In genomic region chr1:16141573-16142336, GRCh38 we compare ENCODE assay signal across 10 cellular contexts. TPM values are rescaled to one million over a fixed set of nuclear protein-coding genes. Genes with fewer than 3 reads are reported as not detected.
DNase-seq lines count a peak whose midpoint lies in the region; ATAC-seq and TF ChIP-seq lines count a peak whose summit lies in the region.
"Had no signal": no experiment of that assay in that cellular context is flagged by ENCODE, and none has a peak within 500 bp of the region (broad histone marks: within the 10 kb centered on the region; RNA-seq: fewer than 3 reads in every experiment).

No MANE protein-coding gene starts in this region.

- peak; percentile 60 to 61 for DNase-seq in Kasumi-1 (lab: John Stamatoyannopoulos, UW)
- no peak for DNase-seq in suprapubic skin (ENCODE audit: low spot score in 2 of 2)
- no peak for DNase-seq in activated CD4-positive, alpha-beta T cell treated with anti-CD3 and anti-CD28 coated beads, Interleukin-2, amount 50 U/mL, for 48 hours
- no peak for DNase-seq in omental fat pad (ENCODE audit: low spot score)
- DNase-seq in MM.1S = no peak
- DNase-seq: activated T-cell treated with anti-CD3 and anti-CD28 coated beads, Interleukin-2, amount 50 U/mL, for 4 hours; NCI-H1105 had no signal

- 24% methylated on average over 11 of the region's 16 CpGs for WGBS in suprapubic skin

- no peaks in the 10 kb centered on the region for H3F3A ChIP-seq in MM.1S (ENCODE audit: insufficient read depth, low read length)

- H4K20me1 ChIP-seq in MM.1S (ENCODE audit: insufficient read depth, low read length) = no peaks in the 10 kb centered on the region

- TF ChIP-seq EP300 in suprapubic skin (IDR thresholded peaks at IDR 0.05) = no peak

- H3K36me3 ChIP-seq in suprapubic skin (peaks cover 18% of the 10 kb centered on the region), MM.1S (replicated peaks; ENCODE audit: insufficient read depth, low read length) (no peaks in the 10 kb centered on the region)

- H3K79me2 ChIP-seq in MM.1S (ENCODE audit: low read length) = no peaks in the 10 kb centered on the region

- no peak overlapping the region for H3K9ac ChIP-seq in MM.1S (ENCODE audit: low read length)

- H3K27me3 ChIP-seq in layer of hippocampus (ENCODE audit: control insufficient read depth, insufficient read depth, low read length) (no peaks in the 10 kb centered on the region), suprapubic skin (no peaks in the 10 kb centered on the region), MM.1S (replicated peaks; ENCODE audit: insufficient read depth, low read length) (peaks cover 90% of the 10 kb centered on the region)

- ATAC-seq in omental fat pad (ENCODE audit: low FRiP score) (no peak), HG02759 (IDR thresholded peaks at IDR 0.05; ENCODE audit: unreplicated experiment) (no peak)

- H3K4me2 ChIP-seq in MM.1S (ENCODE audit: low read depth, low read length) = no peak overlapping the region

- TF ChIP-seq CTCF in suprapubic skin (IDR thresholded peaks at IDR 0.05) (no peak), omental fat pad (IDR thresholded peaks at IDR 0.05) (no peak), MM.1S (IDR thresholded peaks at IDR 0.05; ENCODE audit: low read length) (no peak)

- H3K9me2 ChIP-seq in MM.1S (replicated peaks; ENCODE audit: insufficient read depth, low read length) = no peaks in the 10 kb centered on the region

- H2AFZ ChIP-seq in MM.1S (ENCODE audit: low read length) = no peak overlapping the region

- H3K4me1 ChIP-seq in suprapubic skin (peaks cover 80% of the 10 kb centered on the region), MM.1S (ENCODE audit: low read length) (no peaks in the 10 kb centered on the region)

- peak overlapping the region; percentile 38 for H3K27ac ChIP-seq in angular gyrus (ENCODE audit: low read depth, low read length)
- peak overlapping the region; percentile 30 for H3K27ac ChIP-seq in layer of hippocampus (ENCODE audit: low read depth, low read length)
- peak overlapping the region; percentile 60 for H3K27ac ChIP-seq in suprapubic skin
- H3K27ac ChIP-seq in MM.1S (ENCODE audit: low read length) = no peak overlapping the region

- H3K4me3 ChIP-seq in suprapubic skin (no peak overlapping the region), MM.1S (ENCODE audit: low read length) (no peak overlapping the region)

- H3K9me3 ChIP-seq in suprapubic skin = no peaks in the 10 kb centered on the region
- H3K9me3 ChIP-seq in MM.1S (replicated peaks; ENCODE audit: insufficient read depth, low read length) = no peaks in the 10 kb centered on the region

- no peak for TF ChIP-seq POLR2A in suprapubic skin (IDR thresholded peaks at IDR 0.05)

RNA-seq across cellular contexts. Expression of gene EPHA2, which starts 14.1 kb away (rescaled TPM):
- total RNA-seq in suprapubic skin (100 to 1,000 TPM in 3 of 4 donors, 10 to 100 TPM in 1; 59.0 to 145 (median 104) TPM), omental fat pad (10 to 100 TPM; 15.3 to 41.8 (median 28.6) TPM)

Comparison
In these comparisons a context has a peak if more than half of its experiments do, and no peak if none do; other contexts are left out.
1. DNase-seq: peak in Kasumi-1 (2 of 2); none in suprapubic skin (0 of 2), activated CD4-positive, alpha-beta T cell treated with anti-CD3 and anti-CD28 coated beads, Interleukin-2, amount 50 U/mL, for 48 hours (0 of 2), omental fat pad (single experiment) and MM.1S (single experiment).